8 cellular contexts compared by ENCODE assay signal in genomic region chr6:56689114-56689513, GRCh38. TPM values are rescaled to one million over a fixed set of nuclear protein-coding genes. Genes with fewer than 3 reads are reported as not detected.
DNase-seq lines count a peak whose midpoint lies in the region; ATAC-seq and TF ChIP-seq lines count a peak whose summit lies in the region.

No MANE protein-coding gene starts in this region.

- in situ Hi-C loops in gastrocnemius medialis (cut with MboI; ENCODE audit: low sequenced_read_pairs in 4 of 4) = no loop called here

- TF ChIP-seq POLR2A in gastrocnemius medialis (IDR thresholded peaks at IDR 0.05) = no peak

- no peaks in the 10 kb centered on the region for H3K27me3 Mint-ChIP-seq in progenitor cell of endocrine pancreas

- no peak overlapping the region for H3K9ac ChIP-seq in PC-3 (ENCODE audit: low read length)

- H3K79me2 ChIP-seq in PC-3 (ENCODE audit: low read length) = peaks cover 26% of the 10 kb centered on the region

- no peaks in the 10 kb centered on the region for H3K9me3 Mint-ChIP-seq in progenitor cell of endocrine pancreas (ENCODE audit: low read depth)

- no peaks in the 10 kb centered on the region for H4K20me1 ChIP-seq in PC-3 (ENCODE audit: low read length)

- H3K27me3 ChIP-seq in PC-3 (ENCODE audit: low read length) = no peaks in the 10 kb centered on the region
- no peaks in the 10 kb centered on the region for H3K27me3 ChIP-seq in gastrocnemius medialis

- no peak overlapping the region for H2AFZ ChIP-seq in PC-3 (ENCODE audit: low read length)

- intact Hi-C loops in PC-3 (cut with micrococcal nuclease) = no loop called here
- intact Hi-C loops in gastrocnemius medialis (cut with DNase I; ENCODE audit: low total_unique reads) = no loop called here

- no peaks in the 10 kb centered on the region for H3K9me2 ChIP-seq in PC-3 (replicated peaks; ENCODE audit: low read length)

- no peak overlapping the region for H3K27ac Mint-ChIP-seq in progenitor cell of endocrine pancreas

- peak; percentile 81 for ATAC-seq in HG02759 (IDR thresholded peaks at IDR 0.05; ENCODE audit: unreplicated experiment)
- ATAC-seq in PC-3 = no peak
- ATAC-seq in gastrocnemius medialis = peak in 1 of 2 donors; percentile 29

- H3K4me3 ChIP-seq in PC-3 (ENCODE audit: low read length) (no peak overlapping the region), gastrocnemius medialis (peak overlapping the region; percentile 6 to 30 (median 22))

- no peaks in the 10 kb centered on the region for H3K36me3 Mint-ChIP-seq in progenitor cell of endocrine pancreas (ENCODE audit: insufficient read depth)

- no peaks in the 10 kb centered on the region for H3K9me3 ChIP-seq in PC-3 (ENCODE audit: low read length)
- H3K9me3 ChIP-seq in gastrocnemius medialis = no peaks in the 10 kb centered on the region

- POLR2A ChIA-PET in PC-3 (lab: Charles Lee; ENCODE audit: unreplicated experiment) = no interaction called here

- H3K4me3 Mint-ChIP-seq in progenitor cell of endocrine pancreas (ENCODE audit: low read depth) = no peak overlapping the region

- H3K27ac ChIP-seq in PC-3 (ENCODE audit: low read length) (peak overlapping the region; percentile 22), gastrocnemius medialis (peak overlapping the region; percentile 89 to 96 (median 94))

- peak overlapping the region; percentile 36 for H3K4me2 ChIP-seq in PC-3 (ENCODE audit: low read length)

- CTCF ChIA-PET in PC-3 (lab: Charles Lee) = interaction anchor here (0.9 kb wide), 1 partner anchor 51 kb away, joined by 3 read pairs; no protein-coding TSS in a partner anchor

- no TSS peak for BruUV-seq in PC-3 (replicated peaks; lab: Mats Ljungman, UMichigan)

- H3K4me1 Mint-ChIP-seq in progenitor cell of endocrine pancreas (ENCODE audit: low read depth) = peaks cover 29% of the 10 kb centered on the region

- TF ChIP-seq CTCF in PC-3 (conservative IDR thresholded peaks at IDR 0.05; ENCODE audit: low read depth, low read length) (no peak), gastrocnemius medialis (IDR thresholded peaks at IDR 0.05 in 4 of 5, conservative IDR thresholded peaks at IDR 0.05 in 1 of 5) (no peak), progenitor cell of endocrine pancreas (IDR thresholded peaks at IDR 0.05; ENCODE audit: unreplicated experiment) (no peak)

- peaks cover 96% of the 10 kb centered on the region for H3K4me1 ChIP-seq in PC-3 (ENCODE audit: insufficient read depth, low read length)
- peaks cover 69 to 75% of the 10 kb centered on the region in 2 donors for H3K4me1 ChIP-seq in gastrocnemius medialis

- H3F3A ChIP-seq in PC-3 (ENCODE audit: low read length, unreplicated experiment) = no peaks in the 10 kb centered on the region

- no peaks in the 10 kb centered on the region for H3K36me3 ChIP-seq in PC-3 (ENCODE audit: low read depth, low read length)
- no peaks in the 10 kb centered on the region for H3K36me3 ChIP-seq in gastrocnemius medialis

- DNase-seq in GM19240 (ENCODE audit: insufficient read length, low spot score) (peak; percentile 14), PC-3 (no peak), gastrocnemius medialis (no peak), AG08395 (ENCODE audit: low spot score) (no peak), anterior cingulate cortex (lab: John Stamatoyannopoulos, UW) (no peak), progenitor cell of endocrine pancreas (ENCODE audit: low spot score, unreplicated experiment) (no peak), globus pallidus (ENCODE audit: low spot score) (no peak)

RNA-seq across cellular contexts. Expression of gene DST, which starts 46.4 kb away (rescaled TPM):
- 81.5 and 90.8 TPM in 2 replicates for total RNA-seq in PC-3 (2014; rRNA removed)
- total RNA-seq in gastrocnemius medialis = 100 to 1,000 TPM; 114 to 219 (median 204) TPM
- 151 and 167 TPM in 2 replicates for total RNA-seq in progenitor cell of endocrine pancreas
